Comparison of ENCODE assay signal across 1 cellular context in genomic region chr10:14571866-14572507, GRCh38.
TF ChIP-seq lines count a peak whose summit lies in the region.

No MANE protein-coding gene starts in this region.

TF ChIP-seq in HepG2, 621 proteins besides CTCF, POLR2A, EP300 and RAD21 (continued from another document and continues in another):
- TF ChIP-seq, protein P1, sequence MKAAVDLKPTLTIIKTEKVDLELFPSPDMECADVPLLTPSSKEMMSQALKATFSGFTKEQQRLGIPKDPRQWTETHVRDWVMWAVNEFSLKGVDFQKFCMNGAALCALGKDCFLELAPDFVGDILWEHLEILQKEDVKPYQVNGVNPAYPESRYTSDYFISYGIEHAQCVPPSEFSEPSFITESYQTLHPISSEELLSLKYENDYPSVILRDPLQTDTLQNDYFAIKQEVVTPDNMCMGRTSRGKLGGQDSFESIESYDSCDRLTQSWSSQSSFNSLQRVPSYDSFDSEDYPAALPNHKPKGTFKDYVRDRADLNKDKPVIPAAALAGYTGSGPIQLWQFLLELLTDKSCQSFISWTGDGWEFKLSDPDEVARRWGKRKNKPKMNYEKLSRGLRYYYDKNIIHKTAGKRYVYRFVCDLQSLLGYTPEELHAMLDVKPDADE (CRISPR knock-in tag; IDR thresholded peaks at IDR 0.05), result no peak
- TF ChIP-seq, protein P2, sequence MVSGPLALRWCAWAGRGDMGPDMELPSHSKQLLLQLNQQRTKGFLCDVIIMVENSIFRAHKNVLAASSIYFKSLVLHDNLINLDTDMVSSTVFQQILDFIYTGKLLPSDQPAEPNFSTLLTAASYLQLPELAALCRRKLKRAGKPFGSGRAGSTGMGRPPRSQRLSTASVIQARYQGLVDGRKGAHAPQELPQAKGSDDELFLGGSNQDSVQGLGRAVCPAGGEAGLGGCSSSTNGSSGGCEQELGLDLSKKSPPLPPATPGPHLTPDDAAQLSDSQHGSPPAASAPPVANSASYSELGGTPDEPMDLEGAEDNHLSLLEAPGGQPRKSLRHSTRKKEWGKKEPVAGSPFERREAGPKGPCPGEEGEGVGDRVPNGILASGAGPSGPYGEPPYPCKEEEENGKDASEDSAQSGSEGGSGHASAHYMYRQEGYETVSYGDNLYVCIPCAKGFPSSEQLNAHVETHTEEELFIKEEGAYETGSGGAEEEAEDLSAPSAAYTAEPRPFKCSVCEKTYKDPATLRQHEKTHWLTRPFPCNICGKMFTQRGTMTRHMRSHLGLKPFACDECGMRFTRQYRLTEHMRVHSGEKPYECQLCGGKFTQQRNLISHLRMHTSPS (CRISPR knock-in tag; IDR thresholded peaks at IDR 0.05; ENCODE audit: low read depth), result peak; percentile 93
- TF ChIP-seq SIN3A (IDR thresholded peaks at IDR 0.05; ENCODE audit: borderline replicate concordance, low read depth, low read length) (no peak), HNRNPUL1 (IDR thresholded peaks at IDR 0.05; ENCODE audit: low read depth, low read length) (no peak), ZNF749 (CRISPR knock-in tag; IDR thresholded peaks at IDR 0.05; ENCODE audit: borderline replicate concordance) (no peak), HMG20B (CRISPR knock-in tag; conservative IDR thresholded peaks at IDR 0.05) (0 out of 2 replicates have a peak, but pooled peaks have one; percentile 37), HOXA7 (CRISPR knock-in tag; IDR thresholded peaks at IDR 0.05) (no peak), HNF1A (IDR thresholded peaks at IDR 0.05; ENCODE audit: low read depth) (peak; percentile 63), HNF1A (CRISPR knock-in tag; IDR thresholded peaks at IDR 0.05; ENCODE audit: borderline replicate concordance) (peak; percentile 54; the same call in 1 of the 2 replicates), RERE (CRISPR knock-in tag; IDR thresholded peaks at IDR 0.05; ENCODE audit: low read depth) (peak; percentile 50; the same call in 1 of the 2 replicates), ZBTB38 (CRISPR knock-in tag; IDR thresholded peaks at IDR 0.05) (0 out of 2 replicates have a peak, but pooled peaks have one; percentile 41), ZSCAN25 (CRISPR knock-in tag; IDR thresholded peaks at IDR 0.05) (no peak), NR2F1 (CRISPR knock-in tag; IDR thresholded peaks at IDR 0.05) (peak; percentile 28 to 78; a peak in 2 of 4 replicates), ZNF674 (CRISPR knock-in tag; IDR thresholded peaks at IDR 0.05; ENCODE audit: low read depth) (no peak), BRD4 (CRISPR knock-in tag; IDR thresholded peaks at IDR 0.05) (no peak), MBNL3 (CRISPR knock-in tag; conservative IDR thresholded peaks at IDR 0.05) (no peak), ZMYM3 (CRISPR knock-in tag; IDR thresholded peaks at IDR 0.05) (peak; percentile 53; the same call in 1 of the 2 replicates), ZNF430 (CRISPR knock-in tag; IDR thresholded peaks at IDR 0.05) (no peak), ZNF782 (CRISPR knock-in tag; IDR thresholded peaks at IDR 0.05; ENCODE audit: borderline replicate concordance) (no peak), CBX1 (IDR thresholded peaks at IDR 0.05; ENCODE audit: low read depth) (no peak), SSRP1 (CRISPR knock-in tag; IDR thresholded peaks at IDR 0.05) (no peak), ZNF549 (CRISPR knock-in tag; IDR thresholded peaks at IDR 0.05) (no peak), HCFC1 (IDR thresholded peaks at IDR 0.05; ENCODE audit: low read depth, low read length) (no peak), MED1 (CRISPR knock-in tag; IDR thresholded peaks at IDR 0.05) (peak; percentile 81), SUZ12 (IDR thresholded peaks at IDR 0.05; ENCODE audit: low read depth, low read length) (no peak), HHEX (CRISPR knock-in tag; IDR thresholded peaks at IDR 0.05) (no peak), ZNF788 (CRISPR knock-in tag; IDR thresholded peaks at IDR 0.05; ENCODE audit: borderline replicate concordance) (peak; percentile 59; the same call in 1 of the 2 replicates), BRCA1 (CRISPR knock-in tag; IDR thresholded peaks at IDR 0.05) (no peak), ZGPAT (CRISPR knock-in tag; IDR thresholded peaks at IDR 0.05) (peak; percentile 86), SNAI1 (CRISPR knock-in tag; IDR thresholded peaks at IDR 0.05; ENCODE audit: borderline replicate concordance) (no peak), SP4 (CRISPR knock-in tag; IDR thresholded peaks at IDR 0.05) (no peak), KLF9 (CRISPR knock-in tag; IDR thresholded peaks at IDR 0.05; ENCODE audit: low read depth) (0 out of 2 replicates have a peak, but pooled peaks have one; percentile 53), MAX (IDR thresholded peaks at IDR 0.05) (peak; percentile 61; the same call in 1 of the 2 replicates), TSC22D2 (CRISPR knock-in tag; IDR thresholded peaks at IDR 0.05; ENCODE audit: borderline replicate concordance) (no peak)
- TF ChIP-seq, protein P3, sequence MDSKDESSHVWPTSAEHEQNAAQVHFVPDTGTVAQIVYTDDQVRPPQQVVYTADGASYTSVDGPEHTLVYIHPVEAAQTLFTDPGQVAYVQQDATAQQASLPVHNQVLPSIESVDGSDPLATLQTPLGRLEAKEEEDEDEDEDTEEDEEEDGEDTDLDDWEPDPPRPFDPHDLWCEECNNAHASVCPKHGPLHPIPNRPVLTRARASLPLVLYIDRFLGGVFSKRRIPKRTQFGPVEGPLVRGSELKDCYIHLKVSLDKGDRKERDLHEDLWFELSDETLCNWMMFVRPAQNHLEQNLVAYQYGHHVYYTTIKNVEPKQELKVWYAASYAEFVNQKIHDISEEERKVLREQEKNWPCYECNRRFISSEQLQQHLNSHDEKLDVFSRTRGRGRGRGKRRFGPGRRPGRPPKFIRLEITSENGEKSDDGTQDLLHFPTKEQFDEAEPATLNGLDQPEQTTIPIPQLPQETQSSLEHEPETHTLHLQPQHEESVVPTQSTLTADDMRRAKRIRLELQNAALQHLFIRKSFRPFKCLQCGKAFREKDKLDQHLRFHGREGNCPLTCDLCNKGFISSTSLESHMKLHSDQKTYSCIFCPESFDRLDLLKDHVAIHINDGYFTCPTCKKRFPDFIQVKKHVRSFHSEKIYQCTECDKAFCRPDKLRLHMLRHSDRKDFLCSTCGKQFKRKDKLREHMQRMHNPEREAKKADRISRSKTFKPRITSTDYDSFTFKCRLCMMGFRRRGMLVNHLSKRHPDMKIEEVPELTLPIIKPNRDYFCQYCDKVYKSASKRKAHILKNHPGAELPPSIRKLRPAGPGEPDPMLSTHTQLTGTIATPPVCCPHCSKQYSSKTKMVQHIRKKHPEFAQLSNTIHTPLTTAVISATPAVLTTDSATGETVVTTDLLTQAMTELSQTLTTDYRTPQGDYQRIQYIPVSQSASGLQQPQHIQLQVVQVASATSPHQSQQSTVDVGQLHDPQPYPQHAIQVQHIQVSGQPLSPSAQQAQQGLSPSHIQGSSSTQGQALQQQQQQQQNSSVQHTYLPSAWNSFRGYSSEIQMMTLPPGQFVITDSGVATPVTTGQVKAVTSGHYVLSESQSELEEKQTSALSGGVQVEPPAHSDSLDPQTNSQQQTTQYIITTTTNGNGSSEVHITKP (CRISPR knock-in tag; IDR thresholded peaks at IDR 0.05; ENCODE audit: low read depth), result no peak
- TF ChIP-seq, protein P4, sequence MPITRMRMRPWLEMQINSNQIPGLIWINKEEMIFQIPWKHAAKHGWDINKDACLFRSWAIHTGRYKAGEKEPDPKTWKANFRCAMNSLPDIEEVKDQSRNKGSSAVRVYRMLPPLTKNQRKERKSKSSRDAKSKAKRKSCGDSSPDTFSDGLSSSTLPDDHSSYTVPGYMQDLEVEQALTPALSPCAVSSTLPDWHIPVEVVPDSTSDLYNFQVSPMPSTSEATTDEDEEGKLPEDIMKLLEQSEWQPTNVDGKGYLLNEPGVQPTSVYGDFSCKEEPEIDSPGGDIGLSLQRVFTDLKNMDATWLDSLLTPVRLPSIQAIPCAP (CRISPR knock-in tag; IDR thresholded peaks at IDR 0.05; ENCODE audit: low read depth), result no peak
- TF ChIP-seq, protein P5, sequence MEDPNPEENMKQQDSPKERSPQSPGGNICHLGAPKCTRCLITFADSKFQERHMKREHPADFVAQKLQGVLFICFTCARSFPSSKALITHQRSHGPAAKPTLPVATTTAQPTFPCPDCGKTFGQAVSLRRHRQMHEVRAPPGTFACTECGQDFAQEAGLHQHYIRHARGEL (CRISPR knock-in tag; IDR thresholded peaks at IDR 0.05), result no peak
- TF ChIP-seq, protein P6, sequence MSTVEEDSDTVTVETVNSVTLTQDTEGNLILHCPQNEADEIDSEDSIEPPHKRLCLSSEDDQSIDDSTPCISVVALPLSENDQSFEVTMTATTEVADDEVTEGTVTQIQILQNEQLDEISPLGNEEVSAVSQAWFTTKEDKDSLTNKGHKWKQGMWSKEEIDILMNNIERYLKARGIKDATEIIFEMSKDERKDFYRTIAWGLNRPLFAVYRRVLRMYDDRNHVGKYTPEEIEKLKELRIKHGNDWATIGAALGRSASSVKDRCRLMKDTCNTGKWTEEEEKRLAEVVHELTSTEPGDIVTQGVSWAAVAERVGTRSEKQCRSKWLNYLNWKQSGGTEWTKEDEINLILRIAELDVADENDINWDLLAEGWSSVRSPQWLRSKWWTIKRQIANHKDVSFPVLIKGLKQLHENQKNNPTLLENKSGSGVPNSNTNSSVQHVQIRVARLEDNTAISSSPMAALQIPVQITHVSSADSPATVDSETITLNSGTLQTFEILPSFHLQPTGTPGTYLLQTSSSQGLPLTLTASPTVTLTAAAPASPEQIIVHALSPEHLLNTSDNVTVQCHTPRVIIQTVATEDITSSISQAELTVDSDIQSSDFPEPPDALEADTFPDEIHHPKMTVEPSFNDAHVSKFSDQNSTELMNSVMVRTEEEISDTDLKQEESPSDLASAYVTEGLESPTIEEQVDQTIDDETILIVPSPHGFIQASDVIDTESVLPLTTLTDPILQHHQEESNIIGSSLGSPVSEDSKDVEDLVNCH (CRISPR knock-in tag; IDR thresholded peaks at IDR 0.05), result no peak
